Comparison of ENCODE assay signal across 1 cellular context in the genomic region with DNA sequence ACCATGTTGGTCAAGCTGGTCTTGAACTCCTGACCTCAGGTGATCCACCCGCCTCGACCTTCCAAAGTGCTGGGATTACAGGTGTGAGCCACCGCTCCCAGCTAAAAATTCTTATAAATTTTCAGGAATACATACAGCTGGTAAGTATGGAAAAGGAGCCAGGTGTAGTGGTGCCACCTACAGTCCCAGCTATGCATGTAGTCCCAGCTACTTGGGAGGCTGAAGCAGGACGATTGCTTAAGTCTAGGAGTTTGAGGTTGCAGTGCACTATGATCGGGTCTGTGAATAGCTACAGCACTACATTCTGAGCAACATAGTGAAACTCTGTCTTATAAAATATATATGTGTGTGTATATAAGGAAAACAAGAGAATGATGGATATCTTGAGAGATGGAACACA.
TF ChIP-seq lines count a peak whose summit lies in the region.

No MANE protein-coding gene starts in this region.

TF ChIP-seq in HCT116, 20 proteins besides CTCF, POLR2A, EP300 and RAD21 (continued from another document):
- TF ChIP-seq EZH2 (IDR thresholded peaks at IDR 0.05) (no peak), EZH2phosphoT487 (IDR thresholded peaks at IDR 0.05; ENCODE audit: borderline replicate concordance) (no peak), ATF3 (IDR thresholded peaks at IDR 0.05) (no peak), YY1 (IDR thresholded peaks at IDR 0.05; ENCODE audit: extremely low read depth, insufficient replicate concordance, low read depth, low read length) (no peak), TCF7L2 (IDR thresholded peaks at IDR 0.05; ENCODE audit: borderline replicate concordance, extremely low read depth, insufficient read depth, insufficient read length) (no peak), ZFX (IDR thresholded peaks at IDR 0.05) (no peak)
- TF ChIP-seq, protein P1, sequence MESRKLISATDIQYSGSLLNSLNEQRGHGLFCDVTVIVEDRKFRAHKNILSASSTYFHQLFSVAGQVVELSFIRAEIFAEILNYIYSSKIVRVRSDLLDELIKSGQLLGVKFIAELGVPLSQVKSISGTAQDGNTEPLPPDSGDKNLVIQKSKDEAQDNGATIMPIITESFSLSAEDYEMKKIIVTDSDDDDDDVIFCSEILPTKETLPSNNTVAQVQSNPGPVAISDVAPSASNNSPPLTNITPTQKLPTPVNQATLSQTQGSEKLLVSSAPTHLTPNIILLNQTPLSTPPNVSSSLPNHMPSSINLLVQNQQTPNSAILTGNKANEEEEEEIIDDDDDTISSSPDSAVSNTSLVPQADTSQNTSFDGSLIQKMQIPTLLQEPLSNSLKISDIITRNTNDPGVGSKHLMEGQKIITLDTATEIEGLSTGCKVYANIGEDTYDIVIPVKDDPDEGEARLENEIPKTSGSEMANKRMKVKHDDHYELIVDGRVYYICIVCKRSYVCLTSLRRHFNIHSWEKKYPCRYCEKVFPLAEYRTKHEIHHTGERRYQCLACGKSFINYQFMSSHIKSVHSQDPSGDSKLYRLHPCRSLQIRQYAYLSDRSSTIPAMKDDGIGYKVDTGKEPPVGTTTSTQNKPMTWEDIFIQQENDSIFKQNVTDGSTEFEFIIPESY (IDR thresholded peaks at IDR 0.05; ENCODE audit: extremely low read depth, insufficient replicate concordance, low read length) = no peak
